In the genomic region with DNA sequence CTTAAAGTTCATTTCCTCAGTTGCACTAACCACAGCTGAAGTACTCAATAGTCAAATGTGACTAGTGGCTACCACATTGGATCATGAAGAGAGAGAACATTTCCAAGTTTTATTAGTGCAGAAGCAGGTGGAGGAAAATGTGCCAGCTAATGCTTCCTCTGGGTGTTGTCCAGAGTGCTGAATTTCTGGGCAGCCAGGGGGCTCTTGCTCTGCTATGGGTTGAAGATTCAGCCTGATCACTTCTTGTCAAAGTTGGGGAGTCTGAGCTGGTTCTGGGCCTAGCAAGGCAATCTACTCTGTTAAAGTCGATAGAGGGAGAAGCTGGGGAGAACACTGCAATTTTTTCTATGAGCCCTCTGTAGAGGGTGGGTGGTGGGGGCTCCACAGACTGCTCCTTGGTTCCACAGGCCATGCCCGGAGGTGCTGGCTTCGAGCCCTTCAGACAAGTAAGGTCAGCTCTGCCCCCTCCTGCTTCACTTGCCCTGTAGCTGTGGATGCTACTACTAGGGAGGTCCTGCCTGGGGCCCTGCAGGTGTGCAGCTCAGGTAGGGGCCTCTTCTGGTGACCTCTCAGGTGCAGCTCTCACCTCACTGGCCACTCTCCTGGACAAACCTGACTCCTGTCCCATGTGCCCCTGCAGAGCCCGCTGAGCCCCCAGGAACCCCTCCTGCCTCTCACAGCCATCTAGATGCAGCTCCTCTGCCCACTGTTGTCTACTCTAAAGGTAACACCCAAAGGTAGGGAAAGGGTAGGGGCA, we compare ENCODE assay signal across 5 cellular contexts. TPM values are rescaled to one million over a fixed set of nuclear protein-coding genes. Genes with fewer than 3 reads are reported as not detected.
DNase-seq lines count a peak whose midpoint lies in the region; FAIRE-seq and TF ChIP-seq lines count a peak whose summit lies in the region.
"Had no signal": no experiment of that assay in that cellular context is flagged by ENCODE, and none has a peak within 500 bp of the region (broad histone marks: within the 10 kb centered on the region; RNA-seq: fewer than 3 reads in every experiment).

No MANE protein-coding gene starts in this region.

- WGBS in hepatocyte (ENCODE audit: low lambda C conversion rate, missing lambda C conversion rate) = 92% methylated on average over 4 of the region's 4 CpGs

- H3K4me1 ChIP-seq in OCI-LY7 (ENCODE audit: insufficient read depth, low read length, poor library complexity, severe bottlenecking) = peaks cover 7% of the 10 kb centered on the region
- peaks cover 0 to 3% of the 10 kb centered on the region in 2 donors for H3K4me1 ChIP-seq in kidney (ENCODE audit: control insufficient read depth in 1 of 2, insufficient read depth in 1 of 2, low read depth in 1 of 2, low read length in 2 of 2)
- H3K4me1 ChIP-seq in hepatocyte (ENCODE audit: insufficient read depth) = no peaks in the 10 kb centered on the region

- TF ChIP-seq CTCF in OCI-LY7 (conservative IDR thresholded peaks at IDR 0.05; ENCODE audit: low read length) (no peak), kidney (IDR thresholded peaks at IDR 0.05; ENCODE audit: borderline replicate concordance, extremely low read depth, insufficient read depth) (no peak), hepatocyte (IDR thresholded peaks at IDR 0.05; ENCODE audit: poor library complexity) (no peak)

- H3K79me2 ChIP-seq in OCI-LY7 (ENCODE audit: insufficient read depth, low read depth, low read length) (no peaks in the 10 kb centered on the region), hepatocyte (no peaks in the 10 kb centered on the region)

- no peaks in the 10 kb centered on the region for H3K9me3 ChIP-seq in OCI-LY7 (ENCODE audit: low read length)
- no peaks in the 10 kb centered on the region for H3K9me3 ChIP-seq in kidney (ENCODE audit: control insufficient read depth in 1 of 2, low read length in 2 of 2)
- H3K9me3 ChIP-seq in hepatocyte (ENCODE audit: low read depth) = no peaks in the 10 kb centered on the region

- no peaks in the 10 kb centered on the region for H3K9me2 ChIP-seq in OCI-LY7 (ENCODE audit: insufficient read depth, low read length)
- no peaks in the 10 kb centered on the region for H3K9me2 ChIP-seq in hepatocyte (replicated peaks; ENCODE audit: insufficient read depth)

- H3K27me3 ChIP-seq in hepatocyte = no peaks in the 10 kb centered on the region

- CTCF ChIA-PET in OCI-LY7 (lab: Charles Lee; ENCODE audit: unreplicated experiment) = no interaction called here

- intact Hi-C loops in OCI-LY7 (cut with micrococcal nuclease; ENCODE audit: unreplicated experiment) (no loop called here), kidney (cut with DNase I) (no loop called here)

- POLR2A ChIA-PET in OCI-LY7 (lab: Charles Lee) = interaction anchor here (0.5 to 1.1 kb wide), 2 partner anchors 26 to 46 kb away, joined by 3 read pairs; no protein-coding TSS in a partner anchor

- H4K20me1 ChIP-seq in OCI-LY7 (ENCODE audit: insufficient read depth, low read length) = no peaks in the 10 kb centered on the region; the same call in 1 of the 2 replicates
- H4K20me1 ChIP-seq in hepatocyte (ENCODE audit: insufficient read depth, poor library complexity, severe bottlenecking) = no peaks in the 10 kb centered on the region

- H3K9ac ChIP-seq in kidney (ENCODE audit: low read length in 2 of 2) = no peak overlapping the region

- H2AFZ ChIP-seq in OCI-LY7 (ENCODE audit: low read length) (no peak overlapping the region), hepatocyte (no peak overlapping the region)

- no peak overlapping the region for H3K4me2 ChIP-seq in OCI-LY7 (ENCODE audit: low read length)
- H3K4me2 ChIP-seq in hepatocyte = no peak overlapping the region

- H3K27ac ChIP-seq in OCI-LY7 (ENCODE audit: low read depth, low read length, poor library complexity, severe bottlenecking) (no peak overlapping the region), kidney (ENCODE audit: low read depth in 2 of 2, low read length in 2 of 2) (no peak overlapping the region), hepatocyte (no peak overlapping the region)

- no peak for FAIRE-seq in kidney (lab: Jason Lieb, UNC)

- no peak overlapping the region for H3K4me3 ChIP-seq in OCI-LY7 (ENCODE audit: low read depth, low read length, poor library complexity, severe bottlenecking)
- H3K4me3 ChIP-seq in kidney (ENCODE audit: low read length in 2 of 2) = no peak overlapping the region
- no peak overlapping the region for H3K4me3 ChIP-seq in hepatocyte

- no TSS peak for BruUV-seq in OCI-LY7 (replicated peaks; lab: Mats Ljungman, UMichigan)

- peak; percentile 31 for DNase-seq in OCI-LY7 (ENCODE audit: low spot score)
- peak; percentile 48 for DNase-seq in kidney
- DNase-seq in mucosa of gallbladder (ENCODE audit: low spot score) = no peak
- no peak for DNase-seq in hepatocyte (ENCODE audit: low spot score)

- H3K36me3 ChIP-seq in OCI-LY7 (ENCODE audit: insufficient read depth, low read length) (peaks cover 41% of the 10 kb centered on the region), kidney (ENCODE audit: control insufficient read depth in 1 of 2, insufficient read depth in 2 of 2, low read length in 2 of 2) (peaks cover 15 to 25% of the 10 kb centered on the region in 2 donors), hepatocyte (replicated peaks; ENCODE audit: insufficient read depth, low read depth) (no peaks in the 10 kb centered on the region)

RNA-seq across cellular contexts. Expression of a gene that starts 8.2 kb away (rescaled TPM):
- 35.3 and 45.3 TPM in 2 replicates for total RNA-seq in OCI-LY7 (2014; rRNA removed; shearing (Covaris generic))
- 60.2 and 61.0 TPM in 2 replicates for total RNA-seq in OCI-LY7 (2022)
- 33.6 TPM for total RNA-seq in kidney
- 39.8 TPM for polyA plus RNA-seq in kidney (ENCODE audit: insufficient read depth, low read depth, low replicate concordance)
- 44.7 TPM for total RNA-seq in mucosa of gallbladder
- total RNA-seq in hepatocyte = 52.3 and 68.9 TPM in 2 replicates
- polyA plus RNA-seq in hepatocyte = 120 and 122 TPM in 2 replicates

RNA-seq across cellular contexts. Expression of a gene that starts 8.9 kb away (rescaled TPM):
- 18.8 and 20.1 TPM in 2 replicates for total RNA-seq in OCI-LY7 (2014; rRNA removed; shearing (Covaris generic))
- total RNA-seq in OCI-LY7 (2022) (13.2 and 18.8 TPM in 2 replicates), kidney (2.8 TPM), mucosa of gallbladder (3.2 TPM), hepatocyte (8.4 and 9.8 TPM in 2 replicates)
- polyA plus RNA-seq in kidney (ENCODE audit: insufficient read depth, low read depth, low replicate concordance) (6.1 TPM), hepatocyte (13.5 and 16.5 TPM in 2 replicates)

RNA-seq across cellular contexts. Expression of a gene that starts 11.2 kb away (rescaled TPM):
- not detected in 2 replicates for total RNA-seq in OCI-LY7 (2014; rRNA removed; shearing (Covaris generic))
- not detected in 2 replicates for total RNA-seq in OCI-LY7 (2022)
- 0.25 TPM for total RNA-seq in kidney
- 0.11 TPM for polyA plus RNA-seq in kidney (ENCODE audit: insufficient read depth, low read depth, low replicate concordance)
- total RNA-seq in mucosa of gallbladder = not detected
- 0.40 and 3.2 TPM in 2 replicates for total RNA-seq in hepatocyte
- polyA plus RNA-seq in hepatocyte = 1.0 and 1.5 TPM in 2 replicates
- total RNA-seq: T-helper 1 cell treated with Interleukin-12 subunit alpha and Interleukin-12 subunit beta and Interleukin-4 antibody, amounts not matched to agents 30 ng/mL and 1 ng/mL, for 36 hours had no signal

RNA-seq across cellular contexts. Expression of a gene that starts 20.8 kb away (rescaled TPM):
- not detected in 2 replicates for total RNA-seq in OCI-LY7 (2014; rRNA removed; shearing (Covaris generic))
- total RNA-seq in OCI-LY7 (2022) (0.28 TPM in 1 of 2 replicates, not detected in the other), kidney (0.31 TPM), mucosa of gallbladder (0.40 TPM), hepatocyte (not detected in 2 replicates)
- polyA plus RNA-seq in kidney (ENCODE audit: insufficient read depth, low read depth, low replicate concordance) (0.39 TPM), hepatocyte (0.11 and 0.30 TPM in 2 replicates)

RNA-seq across cellular contexts. Expression of a gene that starts 35.3 kb away (rescaled TPM):
- total RNA-seq in OCI-LY7 (2014; rRNA removed; shearing (Covaris generic)) = not detected in 2 replicates
- total RNA-seq in OCI-LY7 (2022) (not detected in 2 replicates), kidney (not detected), mucosa of gallbladder (0.14 TPM), hepatocyte (not detected in 2 replicates)
- polyA plus RNA-seq in kidney (ENCODE audit: insufficient read depth, low read depth, low replicate concordance) (not detected), hepatocyte (not detected in 2 replicates)
- total RNA-seq: T-helper 1 cell treated with Interleukin-12 subunit alpha and Interleukin-12 subunit beta and Interleukin-4 antibody, amounts not matched to agents 30 ng/mL and 1 ng/mL, for 36 hours had no signal

Comparison
In these comparisons a context has a peak if more than half of its experiments do, and no peak if none do; other contexts are left out.
1. DNase-seq: peak in OCI-LY7 (single experiment) and kidney (single experiment); none in mucosa of gallbladder (single experiment) and hepatocyte (single experiment).